Comparison of ENCODE assay signal across 1 cellular context in the genomic region with DNA sequence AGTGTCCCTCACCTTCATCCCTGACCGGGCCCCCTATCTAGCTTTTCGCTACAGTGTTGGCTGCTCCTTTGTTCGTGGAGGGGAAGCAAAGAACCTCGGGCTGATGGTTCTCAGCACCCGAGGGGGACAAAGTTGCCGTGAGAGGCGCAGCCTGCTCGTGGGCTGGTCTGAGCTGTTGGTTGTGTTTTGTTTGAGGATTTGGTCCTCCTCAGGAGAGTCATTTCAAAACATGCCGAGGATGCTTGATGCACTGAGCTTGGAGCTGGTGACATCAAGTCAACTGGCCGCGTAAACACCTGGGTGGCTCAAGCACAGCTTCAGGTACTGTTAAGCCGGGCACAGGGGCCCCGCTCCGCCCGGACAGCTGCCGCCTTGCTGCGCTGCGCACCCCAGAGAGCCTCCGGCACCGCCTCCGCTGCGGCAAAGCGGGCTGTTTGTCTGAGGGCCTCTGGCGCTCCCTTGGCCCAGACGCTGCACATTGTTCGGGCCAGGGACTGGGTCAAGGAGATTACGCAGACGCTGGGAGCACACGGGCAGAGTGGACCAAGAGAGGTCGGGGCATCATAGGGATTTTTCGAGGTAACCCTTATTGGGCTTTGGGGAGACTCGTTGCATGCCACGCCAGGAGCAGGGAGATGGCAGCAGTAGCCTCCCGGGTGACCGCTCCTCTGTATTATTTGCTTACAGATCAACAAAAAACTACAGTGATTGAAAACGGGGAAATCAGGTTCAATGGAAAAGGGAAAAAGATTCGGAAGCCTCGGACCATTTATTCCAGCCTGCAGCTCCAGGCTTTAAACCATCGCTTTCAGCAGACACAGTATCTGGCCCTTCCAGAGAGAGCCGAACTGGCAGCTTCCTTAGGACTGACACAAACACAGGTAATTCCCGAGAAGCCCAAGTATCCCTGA.
TF ChIP-seq lines count a peak whose summit lies in the region.

No MANE protein-coding gene starts in this region.

TF ChIP-seq in HepG2, 621 proteins besides CTCF, POLR2A, EP300 and RAD21 (continued from another document):
- TF ChIP-seq, protein P1, sequence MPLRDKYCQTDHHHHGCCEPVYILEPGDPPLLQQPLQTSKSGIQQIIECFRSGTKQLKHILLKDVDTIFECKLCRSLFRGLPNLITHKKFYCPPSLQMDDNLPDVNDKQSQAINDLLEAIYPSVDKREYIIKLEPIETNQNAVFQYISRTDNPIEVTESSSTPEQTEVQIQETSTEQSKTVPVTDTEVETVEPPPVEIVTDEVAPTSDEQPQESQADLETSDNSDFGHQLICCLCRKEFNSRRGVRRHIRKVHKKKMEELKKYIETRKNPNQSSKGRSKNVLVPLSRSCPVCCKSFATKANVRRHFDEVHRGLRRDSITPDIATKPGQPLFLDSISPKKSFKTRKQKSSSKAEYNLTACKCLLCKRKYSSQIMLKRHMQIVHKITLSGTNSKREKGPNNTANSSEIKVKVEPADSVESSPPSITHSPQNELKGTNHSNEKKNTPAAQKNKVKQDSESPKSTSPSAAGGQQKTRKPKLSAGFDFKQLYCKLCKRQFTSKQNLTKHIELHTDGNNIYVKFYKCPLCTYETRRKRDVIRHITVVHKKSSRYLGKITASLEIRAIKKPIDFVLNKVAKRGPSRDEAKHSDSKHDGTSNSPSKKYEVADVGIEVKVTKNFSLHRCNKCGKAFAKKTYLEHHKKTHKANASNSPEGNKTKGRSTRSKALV (CRISPR knock-in tag; IDR thresholded peaks at IDR 0.05), result peak; percentile 70; the same call in 1 of the 2 replicates
- TF ChIP-seq, protein P2, sequence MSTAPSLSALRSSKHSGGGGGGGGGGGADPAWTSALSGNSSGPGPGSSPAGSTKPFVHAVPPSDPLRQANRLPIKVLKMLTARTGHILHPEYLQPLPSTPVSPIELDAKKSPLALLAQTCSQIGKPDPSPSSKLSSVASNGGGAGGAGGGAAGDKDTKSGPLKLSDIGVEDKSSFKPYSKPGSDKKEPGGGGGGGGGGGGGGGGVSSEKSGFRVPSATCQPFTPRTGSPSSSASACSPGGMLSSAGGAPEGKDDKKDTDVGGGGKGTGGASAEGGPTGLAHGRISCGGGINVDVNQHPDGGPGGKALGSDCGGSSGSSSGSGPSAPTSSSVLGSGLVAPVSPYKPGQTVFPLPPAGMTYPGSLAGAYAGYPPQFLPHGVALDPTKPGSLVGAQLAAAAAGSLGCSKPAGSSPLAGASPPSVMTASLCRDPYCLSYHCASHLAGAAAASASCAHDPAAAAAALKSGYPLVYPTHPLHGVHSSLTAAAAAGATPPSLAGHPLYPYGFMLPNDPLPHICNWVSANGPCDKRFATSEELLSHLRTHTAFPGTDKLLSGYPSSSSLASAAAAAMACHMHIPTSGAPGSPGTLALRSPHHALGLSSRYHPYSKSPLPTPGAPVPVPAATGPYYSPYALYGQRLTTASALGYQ (CRISPR knock-in tag; IDR thresholded peaks at IDR 0.05), result 0 out of 2 replicates have a peak, but pooled peaks have one; percentile 22
- 0 out of 2 replicates have a peak, but pooled peaks have one; percentile 47 for TF ChIP-seq ZNF788 (CRISPR knock-in tag; IDR thresholded peaks at IDR 0.05; ENCODE audit: borderline replicate concordance)
- 0 out of 2 replicates have a peak, but pooled peaks have one; percentile 46 for TF ChIP-seq ZFP90 (CRISPR knock-in tag; IDR thresholded peaks at IDR 0.05; ENCODE audit: borderline replicate concordance)
